ENCODE assay signal across 11 cellular contexts in the genomic region with DNA sequence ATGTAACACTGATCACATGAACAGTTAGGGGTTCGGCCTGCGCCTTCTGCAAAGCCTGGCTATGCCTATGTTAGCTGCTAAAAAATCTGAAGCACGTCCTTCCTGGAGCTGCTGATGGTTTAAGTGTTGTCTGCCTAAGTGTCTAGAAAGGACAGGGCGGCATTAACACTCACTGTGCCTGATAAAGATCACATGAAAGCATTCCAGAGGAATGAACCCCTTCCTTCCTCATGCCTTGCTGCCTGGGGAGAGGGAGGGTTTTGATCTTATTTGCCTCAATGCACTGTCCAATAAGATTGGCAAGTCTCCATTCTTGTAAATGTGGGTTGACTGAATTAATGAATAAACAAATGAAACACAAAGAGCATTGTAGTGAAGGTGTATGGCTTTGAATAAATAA. TPM values are rescaled to one million over a fixed set of nuclear protein-coding genes. Genes with fewer than 3 reads are reported as not detected.
DNase-seq lines count a peak whose midpoint lies in the region; ATAC-seq, FAIRE-seq and TF ChIP-seq lines count a peak whose summit lies in the region.
"Had no signal": no experiment of that assay in that cellular context is flagged by ENCODE, and none has a peak within 500 bp of the region (broad histone marks: within the 10 kb centered on the region; RNA-seq: fewer than 3 reads in every experiment).

No MANE protein-coding gene starts in this region.

- peaks cover 7% of the 10 kb centered on the region for H3K4me1 ChIP-seq in mesendoderm (ENCODE audit: control insufficient read depth, low read depth, low read length)

- no peak overlapping the region for H4K5ac ChIP-seq in mesendoderm (ENCODE audit: low read length)

- H3K56ac ChIP-seq in mesendoderm (ENCODE audit: low read length) = peak overlapping the region; percentile 3

- no peaks in the 10 kb centered on the region for H3K36me3 ChIP-seq in mesendoderm (ENCODE audit: control insufficient read depth, insufficient read depth, low read length)

- peak overlapping the region; percentile 33 for H3K18ac ChIP-seq in mesendoderm (ENCODE audit: low read length)

- no peaks in the 10 kb centered on the region for H3K79me1 ChIP-seq in mesendoderm (ENCODE audit: low read length)

- H3K27ac ChIP-seq in cingulate gyrus (ENCODE audit: low read depth, low read length) (peak overlapping the region; percentile 47), mesendoderm (ENCODE audit: low read depth, low read length) (peak overlapping the region; percentile 35)

- H2AK5ac ChIP-seq in mesendoderm (ENCODE audit: low read length) = no peak overlapping the region

- no peak overlapping the region for H4K8ac ChIP-seq in mesendoderm (ENCODE audit: low read depth, low read length)

- POLR2A ChIA-PET in AG04449 (lab: Yijun Ruan, JAX) = no interaction called here

- H3K79me2 ChIP-seq in mesendoderm (ENCODE audit: control insufficient read depth, insufficient read depth, low read length) = no peaks in the 10 kb centered on the region

- H2BK5ac ChIP-seq in mesendoderm (ENCODE audit: low read length) = no peak overlapping the region

- H2BK120ac ChIP-seq in mesendoderm (ENCODE audit: low read depth, low read length) = no peak overlapping the region

- DNase-seq in AG04449 (ENCODE audit: low read depth, low spot score) (peak; percentile 72), HTR-8/SVneo (ENCODE audit: insufficient read length, low spot score) (peak; percentile 70), mesendoderm (peak; percentile 96), NCI-H774 (lab: John Stamatoyannopoulos, UW) (no peak), HUDEP-2 (lab: John Stamatoyannopoulos, UW; ENCODE audit: unreplicated experiment in 76 of 76) (no peak), DMS53 treated with DMSO at 0.1 percent for 48 hours (lab: John Stamatoyannopoulos, UW; ENCODE audit: unreplicated experiment) (no peak)
- DNase-seq: kidney; NCI-H146; stimulated activated naive CD8-positive, alpha-beta T cell treated with anti-CD3 and anti-CD28 coated beads, Interleukin-15, Interleukin-2, amounts not matched to agents 100 U/mL and 50 U/mL, for 24 hours had no signal

- no peak overlapping the region for H3K4me3 ChIP-seq in AG04449 (ENCODE audit: low read depth, low read length)
- no peak overlapping the region for H3K4me3 ChIP-seq in mesendoderm (ENCODE audit: low read length)

- FAIRE-seq in HTR-8/SVneo (lab: Jason Lieb, UNC) = no peak
- FAIRE-seq: kidney had no signal

- no peak overlapping the region for H3K4ac ChIP-seq in mesendoderm (ENCODE audit: low read depth, low read length)

- TF ChIP-seq CTCF in AG04449 (IDR thresholded peaks at IDR 0.05; ENCODE audit: insufficient read depth, low read length, missing control alignments) = no peak

- no peak overlapping the region for H3K4me2 ChIP-seq in mesendoderm (ENCODE audit: low read length)

- CTCF ChIA-PET in AG04449 (lab: Yijun Ruan, JAX) = interaction anchor here (0.9 to 1.5 kb wide), 2 partner anchors 10 to 12 kb away, joined by 3 to 6 read pairs; no protein-coding TSS in a partner anchor

- no CpG with 5 or more reads among the region's 4 CpGs for WGBS in mesendoderm (ENCODE audit: extremely low coverage, insufficient coverage, low lambda C conversion rate)

- no peaks in the 10 kb centered on the region for H3K27me3 ChIP-seq in mesendoderm (ENCODE audit: insufficient read depth, low read length, poor library complexity)

- ATAC-seq in HG02970 (IDR thresholded peaks at IDR 0.05; ENCODE audit: low FRiP score, unreplicated experiment) = no peak
- ATAC-seq: stimulated activated naive CD8-positive, alpha-beta T cell treated with anti-CD3 and anti-CD28 coated beads, Interleukin-15, Interleukin-2, amounts not matched to agents 100 U/mL and 50 U/mL, for 24 hours had no signal

- no peak overlapping the region for H3K23ac ChIP-seq in mesendoderm (ENCODE audit: low read length)

- no peak overlapping the region for H2BK15ac ChIP-seq in mesendoderm (replicated peaks; ENCODE audit: low read depth)

- H3K9ac ChIP-seq in mesendoderm (ENCODE audit: low read length) = no peak overlapping the region

RNA-seq across cellular contexts. Expression of a gene that starts 5.2 kb away (rescaled TPM):
- 9.6 TPM for polyA plus RNA-seq in mesendoderm (2013, experiment 1 of 2)
- polyA plus RNA-seq in mesendoderm (2013, experiment 2 of 2) = 10.6 TPM

Comparison
In these comparisons a context has a peak if more than half of its experiments do, and no peak if none do; other contexts are left out.
1. DNase-seq: peak in AG04449 (single experiment), HTR-8/SVneo (single experiment) and mesendoderm (single experiment); none in NCI-H774 (single experiment), HUDEP-2 (0 of 76) and DMS53 treated with DMSO at 0.1 percent for 48 hours (single experiment).